Comparison of ENCODE assay signal across 1 cellular context in the genomic region with DNA sequence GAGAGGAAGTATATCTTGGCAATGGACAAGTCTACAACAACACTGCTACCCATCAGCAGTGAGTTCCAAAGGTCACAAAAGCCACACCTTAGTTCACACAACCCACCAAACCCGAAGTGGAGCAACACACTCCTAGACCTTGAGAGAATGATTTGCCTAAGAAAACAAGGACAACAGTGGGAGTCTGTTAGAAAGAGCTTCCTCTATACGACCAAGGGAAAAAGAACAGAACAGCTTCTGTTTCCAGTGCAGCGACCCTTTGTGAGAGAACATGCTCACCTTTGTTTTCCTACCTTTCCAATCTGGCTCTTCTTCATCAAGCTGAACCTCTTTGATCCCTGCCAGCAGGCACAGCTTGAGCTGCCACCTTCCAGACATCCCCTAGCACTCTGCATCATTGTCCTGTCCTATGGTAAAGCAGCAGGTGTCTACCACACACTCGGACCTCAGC.
TF ChIP-seq lines count a peak whose summit lies in the region.

No MANE protein-coding gene starts in this region.

TF ChIP-seq in HepG2, 621 proteins besides CTCF, POLR2A, EP300 and RAD21 (continued from another document and continues in another):
- TF ChIP-seq PATZ1 (CRISPR knock-in tag; IDR thresholded peaks at IDR 0.05) (0 out of 2 replicates have a peak, but pooled peaks have one; percentile 26), CHD4 (IDR thresholded peaks at IDR 0.05; ENCODE audit: borderline replicate concordance, low read length) (no peak; the same call in 1 of the 2 replicates), GFI1 (CRISPR knock-in tag; IDR thresholded peaks at IDR 0.05; ENCODE audit: borderline replicate concordance) (peak; percentile 89), ZFY (CRISPR knock-in tag; IDR thresholded peaks at IDR 0.05) (no peak), CBX5 (CRISPR knock-in tag; IDR thresholded peaks at IDR 0.05; ENCODE audit: borderline replicate concordance) (peak; percentile 60; the same call in 1 of the 2 replicates), SOX6 (IDR thresholded peaks at IDR 0.05) (no peak), SOX6 (CRISPR knock-in tag; IDR thresholded peaks at IDR 0.05) (peak; percentile 92), JUN (CRISPR knock-in tag; IDR thresholded peaks at IDR 0.05) (peak; percentile 48; the same call in 1 of the 2 replicates), CEBPG (CRISPR knock-in tag; IDR thresholded peaks at IDR 0.05) (peak; percentile 89), RARA (CRISPR knock-in tag; IDR thresholded peaks at IDR 0.05) (peak; percentile 77), NR2C2 (CRISPR knock-in tag; IDR thresholded peaks at IDR 0.05; ENCODE audit: borderline replicate concordance) (peak; percentile 31; the same call in 1 of the 2 replicates), ZIK1 (CRISPR knock-in tag; IDR thresholded peaks at IDR 0.05; ENCODE audit: borderline replicate concordance, low read depth) (no peak), STAT5B (CRISPR knock-in tag; IDR thresholded peaks at IDR 0.05) (no peak), MAX (IDR thresholded peaks at IDR 0.05) (peak; percentile 51; the same call in 1 of the 2 replicates), TFDP1 (CRISPR knock-in tag; IDR thresholded peaks at IDR 0.05; ENCODE audit: borderline replicate concordance) (no peak; the same call in 1 of the 2 replicates), THRA (CRISPR knock-in tag; IDR thresholded peaks at IDR 0.05; ENCODE audit: borderline replicate concordance) (peak; percentile 60; the same call in 1 of the 2 replicates), NFYB (CRISPR knock-in tag; IDR thresholded peaks at IDR 0.05) (no peak), POGK (CRISPR knock-in tag; conservative IDR thresholded peaks at IDR 0.05) (no peak), NR2F1 (CRISPR knock-in tag; IDR thresholded peaks at IDR 0.05) (peak in 1 of 2 experiments; percentile 39; a peak in 1 of 4 replicates), KDM1A (CRISPR knock-in tag; IDR thresholded peaks at IDR 0.05) (peak; percentile 72; the same call in 1 of the 2 replicates), SOX5 (CRISPR knock-in tag; IDR thresholded peaks at IDR 0.05; ENCODE audit: borderline replicate concordance) (peak; percentile 93), MIXL1 (CRISPR knock-in tag; IDR thresholded peaks at IDR 0.05) (peak; percentile 74), KDM4B (CRISPR knock-in tag; IDR thresholded peaks at IDR 0.05) (peak; percentile 68; the same call in 1 of the 2 replicates), TCF7 (IDR thresholded peaks at IDR 0.05; ENCODE audit: low read depth) (peak; percentile 71), HOXA5 (CRISPR knock-in tag; IDR thresholded peaks at IDR 0.05) (no peak), ZBTB34 (CRISPR knock-in tag; IDR thresholded peaks at IDR 0.05) (peak; percentile 66; the same call in 1 of the 2 replicates), GATA4 (IDR thresholded peaks at IDR 0.05; ENCODE audit: borderline replicate concordance, low read depth) (no peak), CEBPB (IDR thresholded peaks at IDR 0.05; ENCODE audit: borderline replicate concordance, low read depth, low read length) (peak; percentile 79; the same call in 1 of the 2 replicates), POGZ (CRISPR knock-in tag; IDR thresholded peaks at IDR 0.05) (peak; percentile 93), NR2F2 (IDR thresholded peaks at IDR 0.05; ENCODE audit: borderline replicate concordance, low read depth) (0 out of 2 replicates have a peak, but pooled peaks have one; percentile 27), NFKBIZ (CRISPR knock-in tag; IDR thresholded peaks at IDR 0.05) (peak; percentile 99), FOXA3 (CRISPR knock-in tag; IDR thresholded peaks at IDR 0.05) (peak; percentile 95), ZNF691 (CRISPR knock-in tag; IDR thresholded peaks at IDR 0.05; ENCODE audit: borderline replicate concordance, low read depth) (no peak; the same call in 1 of the 2 replicates), REXO4 (CRISPR knock-in tag; IDR thresholded peaks at IDR 0.05; ENCODE audit: borderline replicate concordance) (no peak), FOXK1 (CRISPR knock-in tag; IDR thresholded peaks at IDR 0.05; ENCODE audit: borderline replicate concordance, low read depth) (peak; percentile 78; the same call in 1 of the 2 replicates), ZNF883 (CRISPR knock-in tag; IDR thresholded peaks at IDR 0.05; ENCODE audit: not compliant biosample characterization) (no peak), HDAC2 (CRISPR knock-in tag; IDR thresholded peaks at IDR 0.05) (peak; percentile 91)
- TF ChIP-seq, protein P1, sequence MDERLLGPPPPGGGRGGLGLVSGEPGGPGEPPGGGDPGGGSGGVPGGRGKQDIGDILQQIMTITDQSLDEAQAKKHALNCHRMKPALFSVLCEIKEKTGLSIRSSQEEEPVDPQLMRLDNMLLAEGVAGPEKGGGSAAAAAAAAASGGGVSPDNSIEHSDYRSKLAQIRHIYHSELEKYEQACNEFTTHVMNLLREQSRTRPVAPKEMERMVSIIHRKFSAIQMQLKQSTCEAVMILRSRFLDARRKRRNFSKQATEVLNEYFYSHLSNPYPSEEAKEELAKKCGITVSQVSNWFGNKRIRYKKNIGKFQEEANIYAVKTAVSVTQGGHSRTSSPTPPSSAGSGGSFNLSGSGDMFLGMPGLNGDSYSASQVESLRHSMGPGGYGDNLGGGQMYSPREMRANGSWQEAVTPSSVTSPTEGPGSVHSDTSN (CRISPR knock-in tag; IDR thresholded peaks at IDR 0.05), result peak; percentile 30; the same call in 1 of the 2 replicates
- TF ChIP-seq, protein P2, sequence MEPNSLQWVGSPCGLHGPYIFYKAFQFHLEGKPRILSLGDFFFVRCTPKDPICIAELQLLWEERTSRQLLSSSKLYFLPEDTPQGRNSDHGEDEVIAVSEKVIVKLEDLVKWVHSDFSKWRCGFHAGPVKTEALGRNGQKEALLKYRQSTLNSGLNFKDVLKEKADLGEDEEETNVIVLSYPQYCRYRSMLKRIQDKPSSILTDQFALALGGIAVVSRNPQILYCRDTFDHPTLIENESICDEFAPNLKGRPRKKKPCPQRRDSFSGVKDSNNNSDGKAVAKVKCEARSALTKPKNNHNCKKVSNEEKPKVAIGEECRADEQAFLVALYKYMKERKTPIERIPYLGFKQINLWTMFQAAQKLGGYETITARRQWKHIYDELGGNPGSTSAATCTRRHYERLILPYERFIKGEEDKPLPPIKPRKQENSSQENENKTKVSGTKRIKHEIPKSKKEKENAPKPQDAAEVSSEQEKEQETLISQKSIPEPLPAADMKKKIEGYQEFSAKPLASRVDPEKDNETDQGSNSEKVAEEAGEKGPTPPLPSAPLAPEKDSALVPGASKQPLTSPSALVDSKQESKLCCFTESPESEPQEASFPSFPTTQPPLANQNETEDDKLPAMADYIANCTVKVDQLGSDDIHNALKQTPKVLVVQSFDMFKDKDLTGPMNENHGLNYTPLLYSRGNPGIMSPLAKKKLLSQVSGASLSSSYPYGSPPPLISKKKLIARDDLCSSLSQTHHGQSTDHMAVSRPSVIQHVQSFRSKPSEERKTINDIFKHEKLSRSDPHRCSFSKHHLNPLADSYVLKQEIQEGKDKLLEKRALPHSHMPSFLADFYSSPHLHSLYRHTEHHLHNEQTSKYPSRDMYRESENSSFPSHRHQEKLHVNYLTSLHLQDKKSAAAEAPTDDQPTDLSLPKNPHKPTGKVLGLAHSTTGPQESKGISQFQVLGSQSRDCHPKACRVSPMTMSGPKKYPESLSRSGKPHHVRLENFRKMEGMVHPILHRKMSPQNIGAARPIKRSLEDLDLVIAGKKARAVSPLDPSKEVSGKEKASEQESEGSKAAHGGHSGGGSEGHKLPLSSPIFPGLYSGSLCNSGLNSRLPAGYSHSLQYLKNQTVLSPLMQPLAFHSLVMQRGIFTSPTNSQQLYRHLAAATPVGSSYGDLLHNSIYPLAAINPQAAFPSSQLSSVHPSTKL (CRISPR knock-in tag; IDR thresholded peaks at IDR 0.05), result peak; percentile 98
- TF ChIP-seq, protein P3, sequence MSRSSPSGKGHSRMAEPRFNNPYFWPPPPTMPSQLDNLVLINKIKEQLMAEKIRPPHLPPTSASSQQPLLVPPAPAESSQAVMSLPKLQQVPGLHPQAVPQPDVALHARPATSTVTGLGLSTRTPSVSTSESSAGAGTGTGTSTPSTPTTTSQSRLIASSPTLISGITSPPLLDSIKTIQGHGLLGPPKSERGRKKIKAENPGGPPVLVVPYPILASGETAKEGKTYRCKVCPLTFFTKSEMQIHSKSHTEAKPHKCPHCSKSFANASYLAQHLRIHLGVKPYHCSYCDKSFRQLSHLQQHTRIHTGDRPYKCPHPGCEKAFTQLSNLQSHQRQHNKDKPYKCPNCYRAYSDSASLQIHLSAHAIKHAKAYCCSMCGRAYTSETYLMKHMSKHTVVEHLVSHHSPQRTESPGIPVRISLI (CRISPR knock-in tag; IDR thresholded peaks at IDR 0.05; ENCODE audit: borderline replicate concordance), result 0 out of 2 replicates have a peak, but pooled peaks have one; percentile 32
- TF ChIP-seq, protein P4, sequence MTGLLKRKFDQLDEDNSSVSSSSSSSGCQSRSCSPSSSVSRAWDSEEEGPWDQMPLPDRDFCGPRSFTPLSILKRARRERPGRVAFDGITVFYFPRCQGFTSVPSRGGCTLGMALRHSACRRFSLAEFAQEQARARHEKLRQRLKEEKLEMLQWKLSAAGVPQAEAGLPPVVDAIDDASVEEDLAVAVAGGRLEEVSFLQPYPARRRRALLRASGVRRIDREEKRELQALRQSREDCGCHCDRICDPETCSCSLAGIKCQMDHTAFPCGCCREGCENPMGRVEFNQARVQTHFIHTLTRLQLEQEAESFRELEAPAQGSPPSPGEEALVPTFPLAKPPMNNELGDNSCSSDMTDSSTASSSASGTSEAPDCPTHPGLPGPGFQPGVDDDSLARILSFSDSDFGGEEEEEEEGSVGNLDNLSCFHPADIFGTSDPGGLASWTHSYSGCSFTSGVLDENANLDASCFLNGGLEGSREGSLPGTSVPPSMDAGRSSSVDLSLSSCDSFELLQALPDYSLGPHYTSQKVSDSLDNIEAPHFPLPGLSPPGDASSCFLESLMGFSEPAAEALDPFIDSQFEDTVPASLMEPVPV (CRISPR knock-in tag; IDR thresholded peaks at IDR 0.05), result no peak
